Comparison of ENCODE assay signal across 7 cellular contexts in the genomic region with DNA sequence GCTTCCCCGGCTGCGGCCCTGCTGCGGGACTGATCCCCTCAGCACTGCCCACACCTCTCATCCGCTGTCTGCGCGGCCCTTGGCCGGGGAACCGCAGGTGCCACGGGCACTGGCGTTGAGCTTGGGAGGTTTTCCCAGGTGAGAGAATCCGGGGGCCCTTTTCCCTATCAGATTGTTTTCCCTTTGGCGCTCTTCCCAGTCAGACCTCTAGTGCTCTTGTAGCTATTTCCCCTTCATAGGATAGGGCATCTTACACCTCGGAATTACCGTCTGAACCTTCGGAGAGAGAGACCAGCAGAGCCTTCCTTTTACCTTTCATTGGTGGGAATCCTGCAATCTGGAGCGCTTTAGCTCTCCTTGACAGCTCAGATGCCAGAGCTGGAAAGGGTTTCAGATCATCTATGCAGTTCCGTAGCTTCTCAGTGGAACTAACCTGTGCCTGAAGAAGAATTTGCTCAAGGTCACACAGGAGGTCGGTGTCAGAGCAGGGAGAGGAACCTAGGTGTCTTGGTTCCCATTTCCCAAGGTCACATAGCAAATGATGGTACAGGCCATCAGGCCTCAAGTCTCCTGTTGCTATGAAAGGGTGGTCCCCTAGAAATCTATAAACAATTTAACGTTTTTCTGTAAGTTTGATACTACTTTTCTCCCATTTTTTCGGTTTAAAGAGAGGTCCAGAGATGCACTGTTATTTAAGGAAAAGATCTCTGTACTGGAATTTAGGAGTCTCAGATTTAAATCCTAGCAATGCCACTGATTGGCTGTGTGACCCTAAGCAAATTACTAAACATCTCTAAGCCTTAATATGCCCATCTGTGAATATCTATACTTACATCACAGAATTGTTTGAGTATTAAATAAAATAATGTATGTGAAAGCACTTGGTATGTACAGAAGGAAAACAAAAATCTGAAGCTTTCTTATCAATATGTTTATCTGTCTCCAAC. TPM values are rescaled to one million over a fixed set of nuclear protein-coding genes. Genes with fewer than 3 reads are reported as not detected.
DNase-seq lines count a peak whose midpoint lies in the region; ATAC-seq and TF ChIP-seq lines count a peak whose summit lies in the region.

No MANE protein-coding gene starts in this region.

- H3K4me3 ChIP-seq in GM12875 (ENCODE audit: low read depth, low read length) (peak overlapping the region; percentile 74), SK-N-MC (peak overlapping the region; percentile 86), fibroblast of pulmonary artery (replicated peaks; ENCODE audit: low read depth, low read length) (peak overlapping the region; percentile 77)

- TF ChIP-seq CTCF in GM12875 (IDR thresholded peaks at IDR 0.05; ENCODE audit: borderline replicate concordance, insufficient read depth, low read depth, low read length), result no peak
- TF ChIP-seq CTCF in fibroblast of pulmonary artery (IDR thresholded peaks at IDR 0.05; ENCODE audit: low read length, missing control alignments), result no peak
- TF ChIP-seq CTCF in omental fat pad (IDR thresholded peaks at IDR 0.05), result no peak

- no peaks in the 10 kb centered on the region for H3K36me3 ChIP-seq in SK-N-MC (ENCODE audit: insufficient read depth, low read length)

- no peak overlapping the region for H3K27ac ChIP-seq in SK-N-MC

- no peaks in the 10 kb centered on the region for H3K9me3 ChIP-seq in SK-N-MC (ENCODE audit: low read depth, low read length)

- peak; percentile 4 for ATAC-seq in HG03342 (IDR thresholded peaks at IDR 0.05; ENCODE audit: unreplicated experiment)
- peak; percentile 22 for ATAC-seq in omental fat pad (ENCODE audit: low FRiP score)
- no peak for ATAC-seq in HG03095 (IDR thresholded peaks at IDR 0.05; ENCODE audit: unreplicated experiment)
- ATAC-seq in GM21367 (IDR thresholded peaks at IDR 0.05; ENCODE audit: unreplicated experiment), result no peak

- H3K9ac ChIP-seq in SK-N-MC (ENCODE audit: insufficient read length), result peak overlapping the region; percentile 78

- DNase-seq in SK-N-MC (ENCODE audit: low read depth, low spot score) (no peak), fibroblast of pulmonary artery (ENCODE audit: low read depth) (peak; percentile 13), omental fat pad (ENCODE audit: low spot score) (no peak)

RNA-seq across cellular contexts. Expression of a gene that starts 0.9 kb away (rescaled TPM):
- 10 to 100 TPM; 67.4 to 94.5 (median 70.0) TPM for total RNA-seq in omental fat pad

RNA-seq across cellular contexts. Expression of a gene that starts 18.8 kb away (rescaled TPM):
- 1 to 10 TPM; 1.4 to 5.6 (median 3.1) TPM for total RNA-seq in omental fat pad

RNA-seq across cellular contexts. Expression of a gene that starts 57.7 kb away (rescaled TPM):
- not detected for total RNA-seq in omental fat pad

Comparison
In these comparisons a context has a peak if more than half of its experiments do, and no peak if none do; other contexts are left out.
1. ATAC-seq: peak in HG03342 (single experiment) and omental fat pad (single experiment); none in HG03095 (single experiment) and GM21367 (single experiment).
2. Peak in every context shown above with its lines, with median percentiles within 50 percentile points of each other: H3K4me3 ChIP-seq.